11 cellular contexts compared by ENCODE assay signal in the genomic region with DNA sequence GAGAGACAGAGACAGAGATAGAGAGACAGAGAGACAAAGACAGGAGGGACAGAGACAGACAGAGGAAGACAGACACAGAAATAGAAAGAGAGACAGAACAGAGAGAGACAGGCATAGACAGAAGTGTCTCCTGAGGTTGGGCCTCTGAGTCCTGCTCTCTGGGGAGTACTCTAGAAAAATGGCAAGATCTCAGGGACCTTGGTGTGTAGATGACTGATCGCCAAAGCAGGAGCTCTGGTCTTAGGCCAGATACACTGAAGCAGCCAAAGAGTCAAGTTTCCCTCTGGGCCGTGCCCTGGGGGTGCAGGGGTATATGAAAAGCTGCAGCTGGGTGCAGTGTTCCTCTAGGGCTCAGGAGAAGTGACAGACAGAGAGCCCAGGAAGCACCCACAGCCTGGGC.
DNase-seq lines count a peak whose midpoint lies in the region; ATAC-seq, FAIRE-seq and TF ChIP-seq lines count a peak whose summit lies in the region.
"Had no signal": no experiment of that assay in that cellular context is flagged by ENCODE, and none has a peak within 500 bp of the region (broad histone marks: within the 10 kb centered on the region; RNA-seq: fewer than 3 reads in every experiment).

No MANE protein-coding gene starts in this region.

- H3K4me1 ChIP-seq in heart left ventricle (peaks cover 0 to 24% (median 0%) of the 10 kb centered on the region in 12 donors), trophoblast cell (ENCODE audit: control insufficient read depth in 1 of 2, insufficient read depth in 2 of 2, low read length in 2 of 2) (peaks cover 8 to 13% of the 10 kb centered on the region in 2 experiments)

- peak overlapping the region in 2 of 12 donors; percentile 15 to 53 for H3K27ac ChIP-seq in heart left ventricle
- no peak overlapping the region for H3K27ac ChIP-seq in trophoblast cell (ENCODE audit: low read depth, low read length)

- peak overlapping the region; percentile 55 for H2BK120ac ChIP-seq in trophoblast cell (ENCODE audit: insufficient read depth, low read length, poor library complexity)

- H3K9ac ChIP-seq in trophoblast cell (ENCODE audit: low read length), result no peak overlapping the region

- H2AFZ ChIP-seq in trophoblast cell (ENCODE audit: insufficient read depth, low read length, poor library complexity), result no peak overlapping the region

- H3K79me2 ChIP-seq in trophoblast cell (ENCODE audit: control insufficient read depth, insufficient read depth, low read length, poor library complexity), result no peaks in the 10 kb centered on the region

- no peak overlapping the region for H2BK5ac ChIP-seq in trophoblast cell (ENCODE audit: low read depth, low read length, poor library complexity)

- H3K36me3 ChIP-seq in heart left ventricle (no peaks in the 10 kb centered on the region), trophoblast cell (ENCODE audit: control insufficient read depth in 1 of 2, insufficient read depth in 2 of 2, low read length in 2 of 2) (no peaks in the 10 kb centered on the region)
- H3K36me3 ChIP-seq: esophagus squamous epithelium, right lobe of liver had no signal

- peak overlapping the region; percentile 55 for H3K14ac ChIP-seq in trophoblast cell (ENCODE audit: low read length)

- H3K23ac ChIP-seq in trophoblast cell (ENCODE audit: low read length), result no peak overlapping the region

- H3K79me1 ChIP-seq in trophoblast cell (ENCODE audit: low read length), result peaks cover 17% of the 10 kb centered on the region

- 79 to 91% (median 86%) methylated on average over 2 of the region's 2 CpGs for WGBS in heart left ventricle, 4 donors
- WGBS in trophoblast cell (ENCODE audit: extremely low coverage, insufficient coverage, insufficient read length), result no CpG with 5 or more reads among the region's 2 CpGs

- H3K9me3 ChIP-seq in heart left ventricle (no peaks in the 10 kb centered on the region), trophoblast cell (ENCODE audit: insufficient read depth, low read depth, low read length) (peaks cover 2% of the 10 kb centered on the region)
- H3K9me3 ChIP-seq: esophagus squamous epithelium, right lobe of liver had no signal

- H3K4me3 ChIP-seq in heart left ventricle (no peak overlapping the region), fibroblast of mammary gland (ENCODE audit: control insufficient read depth, low read depth, low read length) (no peak overlapping the region), trophoblast cell (ENCODE audit: low read depth, low read length) (no peak overlapping the region)
- H3K4me3 ChIP-seq: esophagus squamous epithelium, right lobe of liver had no signal

- H3K4ac ChIP-seq in trophoblast cell (ENCODE audit: low read depth, low read length), result no peak overlapping the region

- H2AK5ac ChIP-seq in trophoblast cell (ENCODE audit: low read length), result peak overlapping the region; percentile 52

- TF ChIP-seq CTCF in heart left ventricle (IDR thresholded peaks at IDR 0.05) (no peak), fibroblast of mammary gland (conservative IDR thresholded peaks at IDR 0.05; ENCODE audit: control insufficient read depth, insufficient read depth, low read depth, low read length) (no peak)

- no peak overlapping the region for H4K8ac ChIP-seq in trophoblast cell (ENCODE audit: low read depth, low read length)

- no peak overlapping the region for H3K18ac ChIP-seq in trophoblast cell (ENCODE audit: low read length)

- FAIRE-seq in frontal cortex (lab: Jason Lieb, UNC), result no peak

- H3K27me3 ChIP-seq in heart left ventricle (no peaks in the 10 kb centered on the region), trophoblast cell (ENCODE audit: insufficient read depth, low read length) (no peaks in the 10 kb centered on the region)
- H3K27me3 ChIP-seq: esophagus squamous epithelium, right lobe of liver had no signal

- ATAC-seq in heart left ventricle, result peak in 3 of 4 donors; percentile 16 to 38 (median 36)
- ATAC-seq in Right ventricle myocardium inferior, result no peak
- ATAC-seq in GM18873 (IDR thresholded peaks at IDR 0.05; ENCODE audit: low FRiP score, unreplicated experiment), result no peak
- ATAC-seq in HG03432 (IDR thresholded peaks at IDR 0.05; ENCODE audit: unreplicated experiment), result no peak

- DNase-seq in heart left ventricle (no peak), Right ventricle myocardium inferior (ENCODE audit: missing footprints) (no peak), fibroblast of mammary gland (ENCODE audit: low read depth) (peak; percentile 74), trophoblast cell (no peak), frontal cortex (ENCODE audit: low spot score in 2 of 2) (no peak), SKM-1 treated with dmso at 0.1 percent for 144 hours (lab: John Stamatoyannopoulos, UW; ENCODE audit: unreplicated experiment) (no peak)
- DNase-seq: activated CD4-positive, alpha-beta T cell treated with anti-CD3 and anti-CD28 coated beads, Interleukin-2, amount 50 U/mL, for 4 hours; esophagus squamous epithelium had no signal

- no peak for TF ChIP-seq POLR2A in heart left ventricle (IDR thresholded peaks at IDR 0.05)

- H2BK12ac ChIP-seq in trophoblast cell (ENCODE audit: low read length), result peak overlapping the region; percentile 93

- H4K12ac ChIP-seq in trophoblast cell (ENCODE audit: low read depth, low read length), result no peak overlapping the region

- intact Hi-C loops in heart left ventricle (cut with DNase I), result loop anchor here in 1 of 10 donors (5.0 kb wide), 1 partner anchor 176 kb away; a partner anchor contains a TSS
- intact Hi-C loops in Right ventricle myocardium inferior (cut with DNase I), result no loop called here

- H3K4me2 ChIP-seq in trophoblast cell (ENCODE audit: low read length), result no peak overlapping the region

- H4K91ac ChIP-seq in trophoblast cell (ENCODE audit: low read depth, low read length), result peak overlapping the region; percentile 63

Comparison
In these comparisons a context has a peak if more than half of its experiments do, and no peak if none do; other contexts are left out.
1. ATAC-seq: peak in heart left ventricle (3 of 4); none in Right ventricle myocardium inferior (single experiment), GM18873 (single experiment) and HG03432 (single experiment).